ENCODE assay signal across 8 cellular contexts in genomic region chr16:48623304-48624016, GRCh38. TPM values are rescaled to one million over a fixed set of nuclear protein-coding genes. Genes with fewer than 3 reads are reported as not detected.
DNase-seq lines count a peak whose midpoint lies in the region; ATAC-seq, FAIRE-seq and TF ChIP-seq lines count a peak whose summit lies in the region.

No MANE protein-coding gene starts in this region.

- peaks cover 12% of the 10 kb centered on the region for H3K4me1 ChIP-seq in CD4-positive, CD25-positive, alpha-beta regulatory T cell (ENCODE audit: control insufficient read depth, insufficient read depth, low read length, poor library complexity, severe bottlenecking)
- H3K4me1 ChIP-seq in H1 (replicated peaks in 1 of 4; ENCODE audit: control insufficient read depth in 3 of 4, insufficient read depth in 4 of 4, low read length in 3 of 4), result peaks cover 0 to 2% (median 0%) of the 10 kb centered on the region in 4 experiments; a peak in 2 of 7 replicates
- H3K4me1 ChIP-seq in mesendoderm (ENCODE audit: control insufficient read depth, low read depth, low read length), result no peaks in the 10 kb centered on the region

- no peaks in the 10 kb centered on the region for H4K20me1 ChIP-seq in H1 (replicated peaks in 1 of 2; ENCODE audit: control insufficient read depth in 1 of 2, insufficient read depth in 2 of 2, low read length in 2 of 2)

- H3K4me1 Mint-ChIP-seq in CD4-positive, CD25-positive, alpha-beta regulatory T cell, result peaks cover 0 to 32% (median 7%) of the 10 kb centered on the region in 4 donors

- no peaks in the 10 kb centered on the region for H3K27me3 ChIP-seq in CD4-positive, CD25-positive, alpha-beta regulatory T cell (ENCODE audit: control insufficient read depth, insufficient read depth, low read length)
- H3K27me3 ChIP-seq in H1 (replicated peaks in 1 of 4; ENCODE audit: control insufficient read depth in 3 of 4, extremely low read depth in 1 of 4, insufficient read depth in 3 of 4, low read length in 3 of 4), result no peaks in the 10 kb centered on the region; a peak in 1 of 7 replicates
- no peaks in the 10 kb centered on the region for H3K27me3 ChIP-seq in mesendoderm (ENCODE audit: insufficient read depth, low read length, poor library complexity)

- H2BK15ac ChIP-seq in H1 (ENCODE audit: low read length) (peak overlapping the region; percentile 81; the same call in 1 of the 2 replicates), mesendoderm (replicated peaks; ENCODE audit: low read depth) (no peak overlapping the region)

- H3K4me3 Mint-ChIP-seq in CD4-positive, CD25-positive, alpha-beta regulatory T cell, result peak overlapping the region; percentile 66 to 84 (median 82)

- no peak overlapping the region for H3K14ac ChIP-seq in H1 (ENCODE audit: insufficient read length)

- TF ChIP-seq POLR2A in H1 (IDR thresholded peaks at IDR 0.05; ENCODE audit: control extremely low read depth in 1 of 2, low read depth in 2 of 2, low read length in 2 of 2), result no peak

- peak overlapping the region; percentile 39; the same call in 1 of the 2 replicates for H4K8ac ChIP-seq in H1 (ENCODE audit: extremely low read depth, insufficient read depth, low read length)
- H4K8ac ChIP-seq in mesendoderm (ENCODE audit: low read depth, low read length), result no peak overlapping the region

- no peak overlapping the region for H3K4ac ChIP-seq in H1 (replicated peaks; ENCODE audit: insufficient read length, low read depth, low read length)
- H3K4ac ChIP-seq in mesendoderm (ENCODE audit: low read depth, low read length), result no peak overlapping the region

- H3K4me2 ChIP-seq in H1 (ENCODE audit: insufficient read depth in 1 of 2, low read depth in 2 of 2, low read length in 2 of 2) (peak overlapping the region; percentile 4 to 84), mesendoderm (ENCODE audit: low read length) (peak overlapping the region; percentile 97)

- H3K79me1 ChIP-seq in H1 (ENCODE audit: low read depth, low read length), result no peaks in the 10 kb centered on the region
- H3K79me1 ChIP-seq in mesendoderm (ENCODE audit: low read length), result no peaks in the 10 kb centered on the region

- TF ChIP-seq RAD21 in H1 (IDR thresholded peaks at IDR 0.05 in 1 of 2, conservative IDR thresholded peaks at IDR 0.05 in 1 of 2; ENCODE audit: low read depth in 2 of 2, low read length in 2 of 2), result peak; percentile 88 to 94

- H3K36me3 Mint-ChIP-seq in CD4-positive, CD25-positive, alpha-beta regulatory T cell, result no peaks in the 10 kb centered on the region

- peak; percentile 91 to 94 (median 92) for TF ChIP-seq CTCF in H1 (IDR thresholded peaks at IDR 0.05; ENCODE audit: control extremely low read depth in 1 of 3, insufficient read depth in 1 of 3, low read depth in 1 of 3, low read length in 3 of 3)

- H3K9ac ChIP-seq in H1 (replicated peaks in 1 of 4; ENCODE audit: extremely low read depth in 1 of 4, low read depth in 3 of 4, low read length in 3 of 4) (peak overlapping the region in 2 of 4 experiments; percentile 4 to 20; a peak in 2 of 7 replicates), mesendoderm (ENCODE audit: low read length) (peak overlapping the region; percentile 83)

- peak overlapping the region; percentile 99 for H2AFZ ChIP-seq in H1 (ENCODE audit: low read length)

- no peaks in the 10 kb centered on the region for H3K27me3 Mint-ChIP-seq in CD4-positive, CD25-positive, alpha-beta regulatory T cell

- H3K9me3 ChIP-seq in CD4-positive, CD25-positive, alpha-beta regulatory T cell (ENCODE audit: control insufficient read depth in 2 of 2, low read length in 2 of 2), result no peaks in the 10 kb centered on the region
- no peaks in the 10 kb centered on the region for H3K9me3 ChIP-seq in H1 (ENCODE audit: insufficient read depth in 2 of 2, low read depth in 1 of 2, low read length in 1 of 2)

- FAIRE-seq in H1 (lab: Jason Lieb, UNC), result no peak

- peak overlapping the region; percentile 71 for H3K18ac ChIP-seq in H1 (ENCODE audit: extremely low read depth, low read length)
- H3K18ac ChIP-seq in mesendoderm (ENCODE audit: low read length), result no peak overlapping the region

- H3K23me2 ChIP-seq in H1 (ENCODE audit: low read depth, low read length), result peaks cover 4% of the 10 kb centered on the region; the same call in 1 of the 2 replicates

- H2BK12ac ChIP-seq in H1 (ENCODE audit: low read depth, low read length), result peak overlapping the region; percentile 39; the same call in 1 of the 2 replicates

- DNase-seq in CD4-positive, CD25-positive, alpha-beta regulatory T cell, result peak; percentile 64 to 84 (median 78)
- DNase-seq in NCI-H82 treated with DMSO at 0.1 percent for 48 hours (lab: John Stamatoyannopoulos, UW; ENCODE audit: unreplicated experiment) (peak; percentile 43), H1 (ENCODE audit: low read depth in 1 of 2, low spot score in 2 of 2) (peak; percentile 59 to 92), mesendoderm (peak; percentile 87)
- DNase-seq in activated CD8-positive, alpha-beta memory T cell treated with anti-CD3 and anti-CD28 coated beads for 4 hours (ENCODE audit: low read depth in 2 of 2), result peak; percentile 53 to 66
- DNase-seq in stimulated activated CD8-positive, alpha-beta memory T cell treated with anti-CD3 and anti-CD28 coated beads, Interleukin-15, amount 100 ng/mL, for 1 hour (ENCODE audit: low read depth), result peak; percentile 54

- H3K4me3 ChIP-seq in CD4-positive, CD25-positive, alpha-beta regulatory T cell (ENCODE audit: low read depth, low read length), result peak overlapping the region; percentile 69
- H3K4me3 ChIP-seq in H1 (ENCODE audit: extremely low read depth in 1 of 4, insufficient read depth in 2 of 4, low read depth in 3 of 4, low read length in 4 of 4), result peak overlapping the region; percentile 20 to 62 (median 58); a peak in 7 of 8 replicates
- peak overlapping the region; percentile 47 for H3K4me3 ChIP-seq in mesendoderm (ENCODE audit: low read length)

- H3K9me3 Mint-ChIP-seq in CD4-positive, CD25-positive, alpha-beta regulatory T cell, result no peaks in the 10 kb centered on the region

- H3K56ac ChIP-seq in H1 (replicated peaks; ENCODE audit: insufficient read length, low read depth, low read length) (no peak overlapping the region), mesendoderm (ENCODE audit: low read length) (peak overlapping the region; percentile 91)

- POLR2A ChIA-PET in H1 (lab: Charles Lee; ENCODE audit: partially characterized antibody), result interaction anchor here (0.8 to 1.7 kb wide), 5 partner anchors 10 to 238 kb away, joined by 3 to 5 read pairs (median 5); partner anchors contain the start of genes N4BP1 and SIAH1

- no peaks in the 10 kb centered on the region for H3K79me2 ChIP-seq in H1 (ENCODE audit: control insufficient read depth in 1 of 2, insufficient read depth in 2 of 2, low read length in 2 of 2)
- H3K79me2 ChIP-seq in mesendoderm (ENCODE audit: control insufficient read depth, insufficient read depth, low read length), result no peaks in the 10 kb centered on the region

- H4K5ac ChIP-seq in H1 (ENCODE audit: insufficient read length, low read depth, low read length) (no peak overlapping the region), mesendoderm (ENCODE audit: low read length) (no peak overlapping the region)

- peak; percentile 98 for ATAC-seq in CD4-positive, CD25-positive, alpha-beta regulatory T cell (ENCODE audit: low read depth in 2 of 2)
- ATAC-seq in GM19328 (IDR thresholded peaks at IDR 0.05; ENCODE audit: unreplicated experiment) (peak; percentile 96), HG03520 (IDR thresholded peaks at IDR 0.05; ENCODE audit: unreplicated experiment) (peak; percentile 96)

- H3K27ac ChIP-seq in CD4-positive, CD25-positive, alpha-beta regulatory T cell (ENCODE audit: insufficient read depth, low read length, poor library complexity, severe bottlenecking), result no peak overlapping the region
- H3K27ac ChIP-seq in H1 (ENCODE audit: low read depth, low read length) (no peak overlapping the region), mesendoderm (ENCODE audit: low read depth, low read length) (no peak overlapping the region)

- no peak overlapping the region for H2AK5ac ChIP-seq in H1 (ENCODE audit: low read depth, low read length)
- H2AK5ac ChIP-seq in mesendoderm (ENCODE audit: low read length), result no peak overlapping the region

- no peaks in the 10 kb centered on the region for H3K36me3 ChIP-seq in CD4-positive, CD25-positive, alpha-beta regulatory T cell (ENCODE audit: control insufficient read depth, insufficient read depth, low read length)
- H3K36me3 ChIP-seq in H1 (ENCODE audit: control insufficient read depth in 2 of 4, insufficient read depth in 4 of 4, low read length in 3 of 4) (no peaks in the 10 kb centered on the region), mesendoderm (ENCODE audit: control insufficient read depth, insufficient read depth, low read length) (no peaks in the 10 kb centered on the region)

- H2BK120ac ChIP-seq in H1 (replicated peaks; ENCODE audit: low read depth, low read length), result no peak overlapping the region
- no peak overlapping the region for H2BK120ac ChIP-seq in mesendoderm (ENCODE audit: low read depth, low read length)

- WGBS in H1 (ENCODE audit: extremely low coverage in 1 of 2, insufficient coverage in 1 of 2, insufficient read length in 1 of 2, insufficient replicate concordance in 2 of 2, low coverage in 1 of 2, low lambda C conversion rate in 2 of 2, missing lambda C conversion rate in 1 of 2), 2 experiments, result 10% methylated on average over 36 of the region's 36 CpGs; no CpG with 5 or more reads in 1 of the 2 experiments
- no CpG with 5 or more reads among the region's 36 CpGs for WGBS in mesendoderm (ENCODE audit: extremely low coverage, insufficient coverage, low lambda C conversion rate)

- H2BK20ac ChIP-seq in H1 (ENCODE audit: low read length), result 0 out of 2 replicates have a peak overlapping the region, but pooled peaks have one; percentile 48

- no peak overlapping the region for H4K91ac ChIP-seq in H1 (replicated peaks; ENCODE audit: insufficient read length, low read length)

- no peak overlapping the region for H3K23ac ChIP-seq in H1 (ENCODE audit: insufficient read length)
- H3K23ac ChIP-seq in mesendoderm (ENCODE audit: low read length), result no peak overlapping the region

- H3K27ac Mint-ChIP-seq in CD4-positive, CD25-positive, alpha-beta regulatory T cell, result peak overlapping the region; percentile 33 to 83 (median 76)

- no peak for TF ChIP-seq EP300 in H1 (IDR thresholded peaks at IDR 0.05; ENCODE audit: borderline replicate concordance in 1 of 2, low read depth in 2 of 2, low read length in 2 of 2)

- H2BK5ac ChIP-seq in H1 (ENCODE audit: low read depth, low read length) (no peak overlapping the region), mesendoderm (ENCODE audit: low read length) (no peak overlapping the region)

- CTCF ChIA-PET in H1 (lab: Charles Lee; ENCODE audit: partially characterized antibody), result interaction anchor here (0.5 to 4.2 kb wide), 46 partner anchors 9 to 690 kb away, joined by 3 to 39 read pairs (median 4); partner anchors contain the start of gene N4BP1

RNA-seq across cellular contexts. Expression of gene N4BP1, which starts 13.5 kb away (rescaled TPM):
- total RNA-seq in CD4-positive, CD25-positive, alpha-beta regulatory T cell, result 125 TPM
- polyA plus RNA-seq in CD4-positive, CD25-positive, alpha-beta regulatory T cell, result 10 to 100 TPM; 28.8 to 44.8 (median 38.9) TPM
- total RNA-seq in H1 (2021; fragmentation: NEBNext Ultra II Directional; extraction: Animal tissue kit (Norgen Biotek cat#: 25700)), result 33.1 and 33.4 TPM in 2 replicates
- polyA plus RNA-seq in H1 (2011; rRNA removed), result 13.5 TPM in 2 replicates
- polyA plus RNA-seq in H1 (2011; cell fraction: cytosol; rRNA removed), result 9.5 TPM
- 15.5 TPM for polyA plus RNA-seq in H1 (2011; cell fraction: nucleus; rRNA removed)
- polyA plus RNA-seq in H1 (2012, experiment 1 of 2), result 14.9 to 24.2 TPM (median 20.0 TPM) in 4 replicates
- 2.8 TPM for polyA plus RNA-seq in H1 (2012, experiment 2 of 2)
- polyA plus RNA-seq in H1 (2013, experiment 1 of 2), result 15.9 TPM
- 17.5 TPM for polyA plus RNA-seq in H1 (2013, experiment 2 of 2)
- 15.0 and 18.8 TPM in 2 replicates for polyA minus RNA-seq in H1 (2011; rRNA and poly(A)+ RNA removed)
- polyA minus RNA-seq in H1 (2011; cell fraction: cytosol; rRNA and poly(A)+ RNA removed), result 26.5 TPM
- polyA minus RNA-seq in H1 (2011; cell fraction: nucleus; rRNA and poly(A)+ RNA removed), result 33.1 TPM
- 24.9 TPM for polyA plus RNA-seq in mesendoderm (2013, experiment 1 of 2)
- 27.1 TPM for polyA plus RNA-seq in mesendoderm (2013, experiment 2 of 2)
